In the genomic region with DNA sequence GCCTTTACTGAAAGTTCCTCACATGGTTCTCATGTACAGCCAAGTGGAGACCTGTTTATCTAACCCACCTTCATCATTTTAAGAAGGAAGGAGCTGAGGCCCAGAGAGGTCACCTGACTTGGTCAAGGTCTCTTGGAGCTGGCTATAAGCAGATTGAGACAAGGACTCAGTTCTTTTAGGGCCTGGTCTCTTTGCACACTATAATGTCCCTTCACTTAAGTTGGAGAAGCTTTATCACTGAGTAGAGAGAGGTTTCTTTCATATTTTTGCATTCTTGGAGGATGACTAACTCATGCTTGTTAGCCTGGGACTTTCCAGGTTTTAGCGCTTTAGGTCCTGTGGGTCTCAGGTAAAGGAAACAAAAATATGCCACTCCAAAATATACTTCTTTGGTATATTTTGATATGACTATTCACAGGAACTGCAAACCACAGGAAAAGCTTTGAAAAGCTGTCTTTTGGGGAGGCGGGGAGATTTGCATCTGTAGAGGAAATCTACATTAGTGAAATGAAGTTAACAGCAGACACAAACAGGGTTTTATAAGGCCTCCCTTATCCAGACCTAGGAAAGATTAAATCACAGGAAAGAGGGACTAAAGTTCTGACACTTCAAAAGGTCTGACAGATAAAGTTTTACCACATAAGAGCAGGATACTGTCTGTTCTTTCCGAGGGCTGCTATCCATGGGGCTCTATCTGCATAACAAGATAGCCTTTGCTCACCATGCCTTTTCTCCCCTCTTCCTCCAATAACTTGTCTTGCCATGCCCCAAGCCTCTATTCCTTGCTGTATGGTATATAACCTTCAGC, we compare ENCODE assay signal across 9 cellular contexts.
DNase-seq lines count a peak whose midpoint lies in the region; ATAC-seq and TF ChIP-seq lines count a peak whose summit lies in the region.
"Had no signal": no experiment of that assay in that cellular context is flagged by ENCODE, and none has a peak within 500 bp of the region (broad histone marks: within the 10 kb centered on the region; RNA-seq: fewer than 3 reads in every experiment).

No MANE protein-coding gene starts in this region.

- H3K9ac ChIP-seq in HCT116 (ENCODE audit: low read length) = no peak overlapping the region
- no peak overlapping the region for H3K9ac ChIP-seq in SK-N-SH

- H3K27ac ChIP-seq in HCT116 (ENCODE audit: low read depth, low read length) = no peak overlapping the region
- H3K27ac ChIP-seq in SK-N-SH (ENCODE audit: low read depth in 2 of 2, low read length in 1 of 2) = peak overlapping the region; percentile 37 to 95
- H3K27ac ChIP-seq: thoracic aorta had no signal

- H3F3A ChIP-seq in SK-N-SH (replicated peaks; ENCODE audit: insufficient read depth) = no peaks in the 10 kb centered on the region

- peaks cover 1% of the 10 kb centered on the region for H3K9me3 Mint-ChIP-seq in stimulated activated effector memory CD8-positive, alpha-beta T cell treated with anti-CD3 and anti-CD28 coated beads, Interleukin-12 subunit alpha, Interleukin-12 subunit beta, amount 100 ng/mL, for 72 hours

- TF ChIP-seq EP300 in SK-N-SH (IDR thresholded peaks at IDR 0.05; ENCODE audit: borderline replicate concordance in 1 of 2, low read depth in 1 of 2, low read length in 1 of 2) = peak in 1 of 2 experiments; percentile 61; a peak in 1 of 4 replicates

- peak overlapping the region; percentile 91 for H3K27ac Mint-ChIP-seq in stimulated activated effector memory CD8-positive, alpha-beta T cell treated with anti-CD3 and anti-CD28 coated beads, Interleukin-12 subunit alpha, Interleukin-12 subunit beta, amount 100 ng/mL, for 72 hours

- intact Hi-C loops in HCT116 (cut with micrococcal nuclease) = no loop called here

- CTCF ChIA-PET in HCT116 (lab: Charles Lee) = no interaction called here
- CTCF ChIA-PET in SK-N-SH (lab: Yijun Ruan, JAX) = interaction anchor here (0.8 to 1.0 kb wide), 3 partner anchors 8 to 58 kb away, joined by 3 to 5 read pairs (median 3); no protein-coding TSS in a partner anchor

- H3K4me3 ChIP-seq in HCT116 (replicated peaks in 1 of 2; ENCODE audit: low read depth in 1 of 2, low read length in 2 of 2) = no peak overlapping the region
- no peak overlapping the region for H3K4me3 ChIP-seq in SK-N-SH (ENCODE audit: low read depth in 2 of 2, low read length in 1 of 2)
- H3K4me3 ChIP-seq: thoracic aorta had no signal

- H3K4me1 Mint-ChIP-seq in stimulated activated effector memory CD8-positive, alpha-beta T cell treated with anti-CD3 and anti-CD28 coated beads, Interleukin-12 subunit alpha, Interleukin-12 subunit beta, amount 100 ng/mL, for 72 hours = peaks cover 54% of the 10 kb centered on the region

- 0 out of 2 replicates have a peak, but pooled peaks have one; percentile 20 for ATAC-seq in HCT116
- peak; percentile 64 for ATAC-seq in stimulated activated effector memory CD8-positive, alpha-beta T cell treated with anti-CD3 and anti-CD28 coated beads, Interleukin-12 subunit alpha, Interleukin-12 subunit beta, amount 100 ng/mL, for 72 hours

- H3K36me3 ChIP-seq in HCT116 (ENCODE audit: control insufficient read depth in 1 of 2, insufficient read depth in 2 of 2, low read length in 2 of 2) (no peaks in the 10 kb centered on the region), SK-N-SH (replicated peaks in 1 of 2; ENCODE audit: control insufficient read depth in 1 of 2, insufficient read depth in 2 of 2, low read length in 1 of 2) (no peaks in the 10 kb centered on the region)
- H3K36me3 ChIP-seq: thoracic aorta had no signal

- RAD21 ChIA-PET in HCT116 (lab: Charles Lee; ENCODE audit: low non-redundant PET in 1 of 2, low total read pairs in 2 of 2, uncharacterized antibody in 2 of 2, unreplicated experiment in 2 of 2) = no interaction called here

- no peaks in the 10 kb centered on the region for H3K79me2 ChIP-seq in HCT116 (ENCODE audit: insufficient read depth, low read length)
- H3K79me2 ChIP-seq in SK-N-SH (ENCODE audit: insufficient read depth) = no peaks in the 10 kb centered on the region

- H3K4me3 Mint-ChIP-seq in stimulated activated effector memory CD8-positive, alpha-beta T cell treated with anti-CD3 and anti-CD28 coated beads, Interleukin-12 subunit alpha, Interleukin-12 subunit beta, amount 100 ng/mL, for 72 hours = peak overlapping the region; percentile 8

- H3K27me3 ChIP-seq in HCT116 (ENCODE audit: insufficient read depth, low read length) = no peaks in the 10 kb centered on the region
- no peaks in the 10 kb centered on the region for H3K27me3 ChIP-seq in SK-N-SH (ENCODE audit: insufficient read depth)

- H3K4me2 ChIP-seq in HCT116 (ENCODE audit: low read length) = peak overlapping the region; percentile 1; the same call in 1 of the 2 replicates
- H3K4me2 ChIP-seq in SK-N-SH = peak overlapping the region; percentile 13; the same call in 1 of the 2 replicates

- DNase-seq in Daoy (ENCODE audit: low read depth) (peak; percentile 74), HCT116 (ENCODE audit: low read depth, low spot score) (no peak), SK-N-SH (no peak), NCI-H1417 (lab: John Stamatoyannopoulos, UW) (no peak), NCI-H2029 (lab: John Stamatoyannopoulos, UW) (no peak)
- DNase-seq in central memory CD4-positive, alpha-beta T cell = peak; percentile 59
- peak in 1 of 2 donors; percentile 64 for DNase-seq in stimulated activated effector memory CD8-positive, alpha-beta T cell treated with anti-CD3 and anti-CD28 coated beads, Interleukin-12 subunit alpha, Interleukin-12 subunit beta, amount 100 ng/mL, for 72 hours (ENCODE audit: low spot score in 2 of 2)
- DNase-seq in NK-92 treated with Interleukin-12 subunit alpha and Interleukin-12 subunit beta, amount 100 ng/mL, for 24 hours (lab: John Stamatoyannopoulos, UW) = no peak

- H3K9me2 ChIP-seq in HCT116 (ENCODE audit: insufficient read depth) (no peaks in the 10 kb centered on the region), SK-N-SH (no peaks in the 10 kb centered on the region)

- H3K36me3 Mint-ChIP-seq in stimulated activated effector memory CD8-positive, alpha-beta T cell treated with anti-CD3 and anti-CD28 coated beads, Interleukin-12 subunit alpha, Interleukin-12 subunit beta, amount 100 ng/mL, for 72 hours = no peaks in the 10 kb centered on the region

- BruUV-seq in HCT116 (replicated peaks; lab: Mats Ljungman, UMichigan) = no TSS peak

- H3K9me3 ChIP-seq in HCT116 (ENCODE audit: control insufficient read depth in 1 of 2, insufficient read depth in 1 of 2, low read depth in 1 of 2, low read length in 2 of 2) (no peaks in the 10 kb centered on the region), SK-N-SH (0 out of 2 replicates have a peak, but pooled peaks cover 4% of the 10 kb centered on the region)
- H3K9me3 ChIP-seq: thoracic aorta had no signal

- no peak for TF ChIP-seq POLR2A in HCT116 (IDR thresholded peaks at IDR 0.05; ENCODE audit: borderline replicate concordance, extremely low read depth, insufficient read depth, insufficient read length)

- POLR2A ChIA-PET in HCT116 (lab: Charles Lee) = no interaction called here
- POLR2A ChIA-PET in SK-N-SH (lab: Yijun Ruan, JAX) = interaction anchor here (0.7 kb wide), 1 partner anchor 486 kb away, joined by 3 read pairs; a partner anchor contains a TSS

- H2AFZ ChIP-seq in HCT116 (ENCODE audit: low read depth, low read length, poor library complexity, severe bottlenecking) (no peak overlapping the region), SK-N-SH (ENCODE audit: low read depth) (peak overlapping the region; percentile 71)

- TF ChIP-seq CTCF in HCT116 (IDR thresholded peaks at IDR 0.05 in 2 of 3, conservative IDR thresholded peaks at IDR 0.05 in 1 of 3; ENCODE audit: borderline replicate concordance in 1 of 3, insufficient read depth in 1 of 3, low read depth in 2 of 3, low read length in 2 of 3) = no peak
- TF ChIP-seq CTCF in SK-N-SH (IDR thresholded peaks at IDR 0.05) = no peak

- TF ChIP-seq RAD21 in HCT116 (IDR thresholded peaks at IDR 0.05; ENCODE audit: low read depth) (no peak), SK-N-SH (IDR thresholded peaks at IDR 0.05; ENCODE audit: low read length) (no peak)

- peaks cover 0 to 10% of the 10 kb centered on the region in 2 experiments; a peak in 2 of 4 replicates for H3K4me1 ChIP-seq in HCT116 (ENCODE audit: control insufficient read depth in 1 of 2, insufficient read depth in 2 of 2, low read length in 2 of 2)
- peaks cover 12 to 46% of the 10 kb centered on the region in 2 experiments; a peak in 2 of 4 replicates for H3K4me1 ChIP-seq in SK-N-SH (ENCODE audit: control insufficient read depth in 1 of 2, insufficient read depth in 2 of 2, low read depth in 1 of 2, low read length in 1 of 2)

- 44% methylated on average over 3 of the region's 3 CpGs for WGBS in SK-N-SH (ENCODE audit: low lambda C conversion rate)

- H4K20me1 ChIP-seq in HCT116 (ENCODE audit: insufficient read depth) (no peaks in the 10 kb centered on the region), SK-N-SH (ENCODE audit: insufficient read depth) (no peaks in the 10 kb centered on the region)

TF ChIP-seq in SK-N-SH, 30 proteins besides CTCF, POLR2A, EP300 and RAD21:
- TF ChIP-seq, protein P1, sequence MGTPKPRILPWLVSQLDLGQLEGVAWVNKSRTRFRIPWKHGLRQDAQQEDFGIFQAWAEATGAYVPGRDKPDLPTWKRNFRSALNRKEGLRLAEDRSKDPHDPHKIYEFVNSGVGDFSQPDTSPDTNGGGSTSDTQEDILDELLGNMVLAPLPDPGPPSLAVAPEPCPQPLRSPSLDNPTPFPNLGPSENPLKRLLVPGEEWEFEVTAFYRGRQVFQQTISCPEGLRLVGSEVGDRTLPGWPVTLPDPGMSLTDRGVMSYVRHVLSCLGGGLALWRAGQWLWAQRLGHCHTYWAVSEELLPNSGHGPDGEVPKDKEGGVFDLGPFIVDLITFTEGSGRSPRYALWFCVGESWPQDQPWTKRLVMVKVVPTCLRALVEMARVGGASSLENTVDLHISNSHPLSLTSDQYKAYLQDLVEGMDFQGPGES (IDR thresholded peaks at IDR 0.05; ENCODE audit: low read depth, low read length) = no peak
- TF ChIP-seq RXRA (IDR thresholded peaks at IDR 0.05; ENCODE audit: borderline replicate concordance, low read depth) (no peak), CHD2 (IDR thresholded peaks at IDR 0.05; ENCODE audit: low read length, partially characterized antibody) (no peak), FOSL2 (IDR thresholded peaks at IDR 0.05; ENCODE audit: borderline replicate concordance, low read depth) (peak; percentile 34; the same call in 1 of the 2 replicates), MXI1 (IDR thresholded peaks at IDR 0.05; ENCODE audit: low read depth, low read length) (no peak), TCF12 (IDR thresholded peaks at IDR 0.05) (no peak), TEAD4 (IDR thresholded peaks at IDR 0.05; ENCODE audit: borderline replicate concordance, insufficient read depth) (0 out of 2 replicates have a peak, but pooled peaks have one; percentile 8)
TF ChIP-seq in SK-N-SH: peak in this region for 2.

Comparison
In these comparisons a context has a peak if more than half of its experiments do, and no peak if none do; other contexts are left out.
1. DNase-seq: peak in Daoy (single experiment) and central memory CD4-positive, alpha-beta T cell (single experiment); none in HCT116 (single experiment), SK-N-SH (single experiment), NCI-H1417 (0 of 3), NK-92 treated with Interleukin-12 subunit alpha and Interleukin-12 subunit beta, amount 100 ng/mL, for 24 hours (single experiment) and NCI-H2029 (single experiment).